In genomic region chr12:45269407-45269741, GRCh38 we compare ENCODE assay signal across 2 cellular contexts.
A peak's percentile ranks its signal among the peaks of the same experiment; 100 is the strongest.
TF ChIP-seq lines count a peak whose summit lies in the region.

No MANE protein-coding gene starts in this region.

TF ChIP-seq in HEK293, 187 proteins besides CTCF, POLR2A, EP300 and RAD21:
- TF ChIP-seq ZNF433 (tag by site-specific recombination; IDR thresholded peaks at IDR 0.05; ENCODE audit: low read depth) = no peak

TF ChIP-seq in HepG2, 621 proteins besides CTCF, POLR2A, EP300 and RAD21:
- TF ChIP-seq, protein P1, sequence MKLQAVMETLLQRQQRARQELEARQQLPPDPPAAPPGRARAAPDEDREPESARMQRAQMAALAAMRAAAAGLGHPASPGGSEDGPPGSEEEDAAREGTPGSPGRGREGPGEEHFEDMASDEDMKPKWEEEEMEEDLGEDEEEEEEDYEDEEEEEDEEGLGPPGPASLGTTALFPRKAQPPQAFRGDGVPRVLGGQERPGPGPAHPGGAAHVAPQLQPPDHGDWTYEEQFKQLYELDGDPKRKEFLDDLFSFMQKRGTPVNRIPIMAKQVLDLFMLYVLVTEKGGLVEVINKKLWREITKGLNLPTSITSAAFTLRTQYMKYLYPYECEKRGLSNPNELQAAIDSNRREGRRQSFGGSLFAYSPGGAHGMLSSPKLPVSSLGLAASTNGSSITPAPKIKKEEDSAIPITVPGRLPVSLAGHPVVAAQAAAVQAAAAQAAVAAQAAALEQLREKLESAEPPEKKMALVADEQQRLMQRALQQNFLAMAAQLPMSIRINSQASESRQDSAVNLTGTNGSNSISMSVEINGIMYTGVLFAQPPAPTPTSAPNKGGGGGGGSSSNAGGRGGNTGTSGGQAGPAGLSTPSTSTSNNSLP (IDR thresholded peaks at IDR 0.05; ENCODE audit: low read depth, low read length) = 0 out of 2 replicates have a peak, but pooled peaks have one; percentile 2
- TF ChIP-seq HOXA7 (CRISPR knock-in tag; IDR thresholded peaks at IDR 0.05) = no peak
